15 cellular contexts compared by ENCODE assay signal in the genomic region with DNA sequence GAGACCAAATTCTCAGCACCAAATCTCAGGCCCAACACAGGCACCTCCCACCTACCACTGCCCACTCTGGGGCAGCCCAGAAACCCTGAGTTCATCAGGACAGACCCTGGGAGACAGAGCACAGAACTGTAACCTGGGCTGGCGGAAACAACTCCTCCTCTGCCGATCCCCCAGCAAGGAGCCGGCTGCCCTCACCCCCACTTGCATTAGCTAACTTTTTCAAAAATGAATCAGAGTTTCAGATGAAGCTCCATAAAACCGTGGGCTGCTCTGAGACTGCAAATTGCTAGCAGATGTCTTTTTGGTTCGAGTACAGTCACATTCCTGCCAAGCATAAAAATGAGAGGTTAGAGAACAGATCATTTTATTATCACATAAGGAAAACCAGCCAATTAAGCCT.
A peak's percentile ranks its signal among the peaks of the same experiment; 100 is the strongest.
DNase-seq lines count a peak whose midpoint lies in the region; ATAC-seq and TF ChIP-seq lines count a peak whose summit lies in the region.
"Had no signal": no experiment of that assay in that cellular context is flagged by ENCODE, and none has a peak within 500 bp of the region (broad histone marks: within the 10 kb centered on the region; RNA-seq: fewer than 3 reads in every experiment).

No MANE protein-coding gene starts in this region.

- H3K4me1 ChIP-seq in lower lobe of right lung = no peaks in the 10 kb centered on the region

- ATAC-seq in HG02763 (IDR thresholded peaks at IDR 0.05; ENCODE audit: unreplicated experiment) = no peak
- no peak for ATAC-seq in lower lobe of right lung
- no peak for ATAC-seq in GM21526 (IDR thresholded peaks at IDR 0.05; ENCODE audit: low FRiP score, unreplicated experiment)
- ATAC-seq: activated CD4-positive, alpha-beta T cell treated with anti-CD3 and anti-CD28 coated beads for 36 hours; K562 had no signal

- no peaks in the 10 kb centered on the region for H3K9me3 ChIP-seq in lower lobe of right lung
- H3K9me3 ChIP-seq: BLaER1 treated with 17β-estradiol and CSF1 and Interleukin-3, amounts not matched to agents 10 nM and 100 nM had no signal

- peak overlapping the region; percentile 81 for H3K4me3 Mint-ChIP-seq in HFFc6
- H3K4me3 Mint-ChIP-seq in nephron = peak overlapping the region in 1 of 3 experiments; percentile 13
- H3K4me3 Mint-ChIP-seq: activated CD4-positive, alpha-beta T cell treated with anti-CD3 and anti-CD28 coated beads for 36 hours; naive B cell had no signal

- TF ChIP-seq CTCF in AG09309 (IDR thresholded peaks at IDR 0.05; ENCODE audit: control insufficient read depth, insufficient read depth, low read depth, low read length, missing control alignments) (no peak), HFFc6 (IDR thresholded peaks at IDR 0.05) (no peak), nephron (IDR thresholded peaks at IDR 0.05; ENCODE audit: unreplicated experiment in 3 of 3) (no peak), lower lobe of right lung (IDR thresholded peaks at IDR 0.05) (no peak)

- H3K9me3 Mint-ChIP-seq in HFFc6 (no peaks in the 10 kb centered on the region), nephron (no peaks in the 10 kb centered on the region)

- H3K27me3 ChIP-seq in lower lobe of right lung (ENCODE audit: low read depth) = no peaks in the 10 kb centered on the region
- H3K27me3 ChIP-seq: BLaER1 treated with 17β-estradiol and CSF1 and Interleukin-3, amounts not matched to agents 10 nM and 100 nM had no signal

- H3K27ac ChIP-seq in caudate nucleus (ENCODE audit: low read depth, low read length) = peak overlapping the region; percentile 44
- no peak overlapping the region for H3K27ac ChIP-seq in lower lobe of right lung
- H3K27ac ChIP-seq: BLaER1 treated with 17β-estradiol and CSF1 and Interleukin-3, amounts not matched to agents 10 nM and 100 nM had no signal

- DNase-seq in AG09309 (ENCODE audit: low read depth) (peak; percentile 67), HFFc6 (peak; percentile 83), caudate nucleus (lab: John Stamatoyannopoulos, UW) (peak in 35 of 61 donors; percentile 3 to 86 (median 40)), activated T-cell treated with anti-CD3 and anti-CD28 coated beads for 4 hours (no peak), lower lobe of right lung (no peak)
- DNase-seq: activated CD4-positive, alpha-beta T cell treated with anti-CD3 and anti-CD28 coated beads for 36 hours; central memory CD4-positive, alpha-beta T cell; naive B cell; NCI-H2081; SW 1271 had no signal

- H3K4me1 Mint-ChIP-seq in HFFc6 (ENCODE audit: low read depth) = peaks cover 37% of the 10 kb centered on the region
- H3K4me1 Mint-ChIP-seq in nephron = peaks cover 44% of the 10 kb centered on the region
- H3K4me1 Mint-ChIP-seq: activated CD4-positive, alpha-beta T cell treated with anti-CD3 and anti-CD28 coated beads for 36 hours; naive B cell had no signal

- H3K4me3 ChIP-seq in AG09309 (ENCODE audit: control insufficient read depth, low read depth, low read length) (no peak overlapping the region), lower lobe of right lung (no peak overlapping the region)
- H3K4me3 ChIP-seq: BLaER1 treated with 17β-estradiol and CSF1 and Interleukin-3, amounts not matched to agents 10 nM and 100 nM; K562 had no signal

- intact Hi-C loops in lower lobe of right lung (cut with DNase I) = no loop called here

- H3K27me3 Mint-ChIP-seq in HFFc6 (ENCODE audit: insufficient read depth) (no peaks in the 10 kb centered on the region; the same call in 1 of the 2 replicates), nephron (ENCODE audit: low read depth) (peaks cover 12% of the 10 kb centered on the region)
- H3K27me3 Mint-ChIP-seq: activated CD4-positive, alpha-beta T cell treated with anti-CD3 and anti-CD28 coated beads for 36 hours; naive B cell had no signal

- no peaks in the 10 kb centered on the region for H3K36me3 ChIP-seq in lower lobe of right lung
- H3K36me3 ChIP-seq: BLaER1 treated with 17β-estradiol and CSF1 and Interleukin-3, amounts not matched to agents 10 nM and 100 nM had no signal

- peak overlapping the region; percentile 94 for H3K27ac Mint-ChIP-seq in HFFc6
- H3K27ac Mint-ChIP-seq in nephron = peak overlapping the region; percentile 84 to 95 (median 86)
- H3K27ac Mint-ChIP-seq: activated CD4-positive, alpha-beta T cell treated with anti-CD3 and anti-CD28 coated beads for 36 hours; naive B cell had no signal

- no peaks in the 10 kb centered on the region for H3K36me3 Mint-ChIP-seq in HFFc6 (ENCODE audit: low read depth)
- no peaks in the 10 kb centered on the region for H3K36me3 Mint-ChIP-seq in nephron (ENCODE audit: low read depth)
- H3K36me3 Mint-ChIP-seq: naive B cell had no signal

Comparison
In these comparisons a context has a peak if more than half of its experiments do, and no peak if none do; other contexts are left out.
1. DNase-seq: peak in AG09309 (single experiment), HFFc6 (single experiment) and caudate nucleus (35 of 61); none in activated T-cell treated with anti-CD3 and anti-CD28 coated beads for 4 hours (single experiment) and lower lobe of right lung (single experiment).